17 cellular contexts compared by ENCODE assay signal in genomic region chr1:67825596-67825995, GRCh38. TPM values are rescaled to one million over a fixed set of nuclear protein-coding genes. Genes with fewer than 3 reads are reported as not detected.
DNase-seq lines count a peak whose midpoint lies in the region; ATAC-seq and TF ChIP-seq lines count a peak whose summit lies in the region.
"Had no signal": no experiment of that assay in that cellular context is flagged by ENCODE, and none has a peak within 500 bp of the region (broad histone marks: within the 10 kb centered on the region; RNA-seq: fewer than 3 reads in every experiment).

No MANE protein-coding gene starts in this region.

- H3K36me3 ChIP-seq in thoracic aorta (no peaks in the 10 kb centered on the region), GM23338 (ENCODE audit: insufficient read depth) (no peaks in the 10 kb centered on the region), MG63 (peaks cover 73% of the 10 kb centered on the region)
- H3K36me3 ChIP-seq: BLaER1 had no signal

- H3K4me1 Mint-ChIP-seq in GM23338 = peaks cover 36% of the 10 kb centered on the region

- H3K27me3 Mint-ChIP-seq in GM23338 (ENCODE audit: insufficient read depth, low read depth, poor library complexity) = no peaks in the 10 kb centered on the region

- H3K4me3 Mint-ChIP-seq in GM23338 = no peak overlapping the region
- H3K4me3 Mint-ChIP-seq: CD8-positive, alpha-beta T cell had no signal

- H3K9me3 Mint-ChIP-seq in GM23338 = no peaks in the 10 kb centered on the region
- H3K9me3 Mint-ChIP-seq: CD8-positive, alpha-beta T cell had no signal

- H3F3A ChIP-seq in GM23338 (replicated peaks; ENCODE audit: low read depth) = no peaks in the 10 kb centered on the region

- no peak overlapping the region for H3K4me2 ChIP-seq in GM23338
- H3K4me2 ChIP-seq: BLaER1 had no signal

- H3K9me3 ChIP-seq in thoracic aorta (no peaks in the 10 kb centered on the region), MG63 (no peaks in the 10 kb centered on the region)
- H3K9me3 ChIP-seq: BLaER1 had no signal

- no peak for TF ChIP-seq CTCF in C4-2B (conservative IDR thresholded peaks at IDR 0.05)
- no peak for TF ChIP-seq CTCF in thoracic aorta (IDR thresholded peaks at IDR 0.05)
- TF ChIP-seq CTCF in GM23338 (conservative IDR thresholded peaks at IDR 0.05; ENCODE audit: low read depth in 2 of 2) = no peak

- peak; percentile 63 for ATAC-seq in left lobe of liver
- no peak for ATAC-seq in thoracic aorta (ENCODE audit: insufficient number of reproducible peaks, low FRiP score, low read depth)
- no peak for ATAC-seq in GM23338
- ATAC-seq: CD8-positive, alpha-beta T cell had no signal

- H3K79me2 ChIP-seq in GM23338 (replicated peaks; ENCODE audit: insufficient read depth) = peaks cover 46% of the 10 kb centered on the region

- peak overlapping the region; percentile 16; the same call in 1 of the 2 replicates for H3K27ac ChIP-seq in C4-2B
- peak overlapping the region; percentile 1 to 15 for H3K27ac ChIP-seq in thoracic aorta
- no peak overlapping the region for H3K27ac ChIP-seq in GM23338 (ENCODE audit: low read depth)
- H3K27ac ChIP-seq: BLaER1, GM23248 had no signal

- no peak overlapping the region for H3K4me3 ChIP-seq in thoracic aorta
- no peak overlapping the region for H3K4me3 ChIP-seq in GM23338
- no peak overlapping the region for H3K4me3 ChIP-seq in MG63
- H3K4me3 ChIP-seq: BLaER1, GM12878, GM23248 had no signal

- peaks cover 16 to 67% of the 10 kb centered on the region in 2 donors for H3K4me1 ChIP-seq in thoracic aorta (ENCODE audit: control insufficient read depth in 1 of 2, low read depth in 2 of 2)
- peaks cover 42% of the 10 kb centered on the region for H3K4me1 ChIP-seq in GM23338 (ENCODE audit: insufficient read depth)

- H2AFZ ChIP-seq in GM23338 = no peak overlapping the region
- H2AFZ ChIP-seq: GM23248 had no signal

- H3K36me3 Mint-ChIP-seq in GM23338 (ENCODE audit: low read depth) = no peaks in the 10 kb centered on the region
- H3K36me3 Mint-ChIP-seq: CD8-positive, alpha-beta T cell had no signal

- H3K27me3 ChIP-seq in thoracic aorta (replicated peaks; ENCODE audit: insufficient read depth) = no peaks in the 10 kb centered on the region
- peaks cover 5% of the 10 kb centered on the region for H3K27me3 ChIP-seq in GM23338 (ENCODE audit: insufficient read depth)
- no peaks in the 10 kb centered on the region for H3K27me3 ChIP-seq in MG63

- H3K27ac Mint-ChIP-seq in GM23338 = no peak overlapping the region
- H3K27ac Mint-ChIP-seq: CD8-positive, alpha-beta T cell had no signal

- peaks cover 6% of the 10 kb centered on the region for H3K9me2 ChIP-seq in GM23338 (ENCODE audit: insufficient read depth)

- H4K20me1 ChIP-seq in GM23338 (replicated peaks; ENCODE audit: insufficient read depth) = no peaks in the 10 kb centered on the region
- H4K20me1 ChIP-seq: BLaER1 had no signal

- DNase-seq in NCI-H69 (lab: John Stamatoyannopoulos, UW) = peak; percentile 6
- no peak for DNase-seq in left lobe of liver (ENCODE audit: low spot score)
- DNase-seq in thoracic aorta (ENCODE audit: low spot score) = no peak
- no peak for DNase-seq in GM23338 (ENCODE audit: low spot score)
- DNase-seq in D341Med (ENCODE audit: low spot score) = no peak
- DNase-seq in MG63 = no peak
- DNase-seq: 8988T; Calu3; CD8-positive, alpha-beta T cell; DMS 273 treated with DMSO at 0.1 percent for 48 hours; DND-41; EL; GM23248; HCEC 1CT had no signal

TF ChIP-seq in GM23338, 12 proteins besides CTCF, POLR2A, EP300 and RAD21 (continues in another document):
- TF ChIP-seq ZNF331 (CRISPR knock-in tag; IDR thresholded peaks at IDR 0.05; ENCODE audit: low read depth) (no peak), POLR2AphosphoS5 (IDR thresholded peaks at IDR 0.05; ENCODE audit: low read depth) (no peak), JUNB (IDR thresholded peaks at IDR 0.05; ENCODE audit: unreplicated experiment) (no peak), NANOG (IDR thresholded peaks at IDR 0.05; ENCODE audit: borderline replicate concordance) (no peak), EZH2 (IDR thresholded peaks at IDR 0.05; ENCODE audit: low read depth, unreplicated experiment) (no peak)
- TF ChIP-seq, protein P1, sequence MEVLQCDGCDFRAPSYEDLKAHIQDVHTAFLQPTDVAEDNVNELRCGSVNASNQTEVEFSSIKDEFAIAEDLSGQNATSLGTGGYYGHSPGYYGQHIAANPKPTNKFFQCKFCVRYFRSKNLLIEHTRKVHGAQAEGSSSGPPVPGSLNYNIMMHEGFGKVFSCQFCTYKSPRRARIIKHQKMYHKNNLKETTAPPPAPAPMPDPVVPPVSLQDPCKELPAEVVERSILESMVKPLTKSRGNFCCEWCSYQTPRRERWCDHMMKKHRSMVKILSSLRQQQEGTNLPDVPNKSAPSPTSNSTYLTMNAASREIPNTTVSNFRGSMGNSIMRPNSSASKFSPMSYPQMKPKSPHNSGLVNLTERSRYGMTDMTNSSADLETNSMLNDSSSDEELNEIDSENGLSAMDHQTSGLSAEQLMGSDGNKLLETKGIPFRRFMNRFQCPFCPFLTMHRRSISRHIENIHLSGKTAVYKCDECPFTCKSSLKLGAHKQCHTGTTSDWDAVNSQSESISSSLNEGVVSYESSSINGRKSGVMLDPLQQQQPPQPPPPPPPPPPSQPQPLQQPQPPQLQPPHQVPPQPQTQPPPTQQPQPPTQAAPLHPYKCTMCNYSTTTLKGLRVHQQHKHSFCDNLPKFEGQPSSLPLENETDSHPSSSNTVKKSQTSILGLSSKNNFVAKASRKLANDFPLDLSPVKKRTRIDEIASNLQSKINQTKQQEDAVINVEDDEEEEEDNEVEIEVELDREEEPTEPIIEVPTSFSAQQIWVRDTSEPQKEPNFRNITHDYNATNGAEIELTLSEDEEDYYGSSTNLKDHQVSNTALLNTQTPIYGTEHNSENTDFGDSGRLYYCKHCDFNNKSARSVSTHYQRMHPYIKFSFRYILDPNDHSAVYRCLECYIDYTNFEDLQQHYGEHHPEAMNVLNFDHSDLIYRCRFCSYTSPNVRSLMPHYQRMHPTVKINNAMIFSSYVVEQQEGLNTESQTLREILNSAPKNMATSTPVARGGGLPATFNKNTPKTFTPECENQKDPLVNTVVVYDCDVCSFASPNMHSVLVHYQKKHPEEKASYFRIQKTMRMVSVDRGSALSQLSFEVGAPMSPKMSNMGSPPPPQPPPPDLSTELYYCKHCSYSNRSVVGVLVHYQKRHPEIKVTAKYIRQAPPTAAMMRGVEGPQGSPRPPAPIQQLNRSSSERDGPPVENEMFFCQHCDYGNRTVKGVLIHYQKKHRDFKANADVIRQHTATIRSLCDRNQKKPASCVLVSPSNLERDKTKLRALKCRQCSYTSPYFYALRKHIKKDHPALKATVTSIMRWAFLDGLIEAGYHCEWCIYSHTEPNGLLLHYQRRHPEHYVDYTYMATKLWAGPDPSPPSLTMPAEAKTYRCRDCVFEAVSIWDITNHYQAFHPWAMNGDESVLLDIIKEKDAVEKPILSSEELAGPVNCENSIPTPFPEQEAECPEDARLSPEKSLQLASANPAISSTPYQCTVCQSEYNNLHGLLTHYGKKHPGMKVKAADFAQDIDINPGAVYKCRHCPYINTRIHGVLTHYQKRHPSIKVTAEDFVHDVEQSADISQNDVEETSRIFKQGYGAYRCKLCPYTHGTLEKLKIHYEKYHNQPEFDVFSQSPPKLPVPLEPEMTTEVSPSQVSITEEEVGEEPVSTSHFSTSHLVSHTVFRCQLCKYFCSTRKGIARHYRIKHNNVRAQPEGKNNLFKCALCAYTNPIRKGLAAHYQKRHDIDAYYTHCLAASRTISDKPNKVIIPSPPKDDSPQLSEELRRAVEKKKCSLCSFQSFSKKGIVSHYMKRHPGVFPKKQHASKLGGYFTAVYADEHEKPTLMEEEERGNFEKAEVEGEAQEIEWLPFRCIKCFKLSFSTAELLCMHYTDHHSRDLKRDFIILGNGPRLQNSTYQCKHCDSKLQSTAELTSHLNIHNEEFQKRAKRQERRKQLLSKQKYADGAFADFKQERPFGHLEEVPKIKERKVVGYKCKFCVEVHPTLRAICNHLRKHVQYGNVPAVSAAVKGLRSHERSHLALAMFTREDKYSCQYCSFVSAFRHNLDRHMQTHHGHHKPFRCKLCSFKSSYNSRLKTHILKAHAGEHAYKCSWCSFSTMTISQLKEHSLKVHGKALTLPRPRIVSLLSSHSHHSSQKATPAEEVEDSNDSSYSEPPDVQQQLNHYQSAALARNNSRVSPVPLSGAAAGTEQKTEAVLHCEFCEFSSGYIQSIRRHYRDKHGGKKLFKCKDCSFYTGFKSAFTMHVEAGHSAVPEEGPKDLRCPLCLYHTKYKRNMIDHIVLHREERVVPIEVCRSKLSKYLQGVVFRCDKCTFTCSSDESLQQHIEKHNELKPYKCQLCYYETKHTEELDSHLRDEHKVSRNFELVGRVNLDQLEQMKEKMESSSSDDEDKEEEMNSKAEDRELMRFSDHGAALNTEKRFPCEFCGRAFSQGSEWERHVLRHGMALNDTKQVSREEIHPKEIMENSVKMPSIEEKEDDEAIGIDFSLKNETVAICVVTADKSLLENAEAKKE (CRISPR knock-in tag; IDR thresholded peaks at IDR 0.05) = no peak
- TF ChIP-seq, protein P2, sequence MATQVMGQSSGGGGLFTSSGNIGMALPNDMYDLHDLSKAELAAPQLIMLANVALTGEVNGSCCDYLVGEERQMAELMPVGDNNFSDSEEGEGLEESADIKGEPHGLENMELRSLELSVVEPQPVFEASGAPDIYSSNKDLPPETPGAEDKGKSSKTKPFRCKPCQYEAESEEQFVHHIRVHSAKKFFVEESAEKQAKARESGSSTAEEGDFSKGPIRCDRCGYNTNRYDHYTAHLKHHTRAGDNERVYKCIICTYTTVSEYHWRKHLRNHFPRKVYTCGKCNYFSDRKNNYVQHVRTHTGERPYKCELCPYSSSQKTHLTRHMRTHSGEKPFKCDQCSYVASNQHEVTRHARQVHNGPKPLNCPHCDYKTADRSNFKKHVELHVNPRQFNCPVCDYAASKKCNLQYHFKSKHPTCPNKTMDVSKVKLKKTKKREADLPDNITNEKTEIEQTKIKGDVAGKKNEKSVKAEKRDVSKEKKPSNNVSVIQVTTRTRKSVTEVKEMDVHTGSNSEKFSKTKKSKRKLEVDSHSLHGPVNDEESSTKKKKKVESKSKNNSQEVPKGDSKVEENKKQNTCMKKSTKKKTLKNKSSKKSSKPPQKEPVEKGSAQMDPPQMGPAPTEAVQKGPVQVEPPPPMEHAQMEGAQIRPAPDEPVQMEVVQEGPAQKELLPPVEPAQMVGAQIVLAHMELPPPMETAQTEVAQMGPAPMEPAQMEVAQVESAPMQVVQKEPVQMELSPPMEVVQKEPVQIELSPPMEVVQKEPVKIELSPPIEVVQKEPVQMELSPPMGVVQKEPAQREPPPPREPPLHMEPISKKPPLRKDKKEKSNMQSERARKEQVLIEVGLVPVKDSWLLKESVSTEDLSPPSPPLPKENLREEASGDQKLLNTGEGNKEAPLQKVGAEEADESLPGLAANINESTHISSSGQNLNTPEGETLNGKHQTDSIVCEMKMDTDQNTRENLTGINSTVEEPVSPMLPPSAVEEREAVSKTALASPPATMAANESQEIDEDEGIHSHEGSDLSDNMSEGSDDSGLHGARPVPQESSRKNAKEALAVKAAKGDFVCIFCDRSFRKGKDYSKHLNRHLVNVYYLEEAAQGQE (IDR thresholded peaks at IDR 0.05; ENCODE audit: unreplicated experiment) = no peak

RNA-seq across cellular contexts. Expression of gene GNG12, which starts 7.7 kb away (rescaled TPM):
- total RNA-seq in left lobe of liver (17.3 TPM), thoracic aorta (100 to 1,000 TPM; 116 to 137 TPM)
- 30.4 and 33.0 TPM in 2 replicates for total RNA-seq in GM23338 (2014; rRNA removed; shearing (Covaris generic))
- polyA plus RNA-seq in GM23338 (2016; fragmentation: Nextera tagmentation; extraction: Ambion mirVana) = 12.7 and 13.4 TPM in 2 replicates
- 224 and 362 TPM in 2 replicates for total RNA-seq in MG63 (2014; rRNA removed; shearing (Covaris generic); ENCODE audit: low replicate concordance)
- total RNA-seq: CD8-positive, alpha-beta T cell had no signal
